ENCODE assay signal across 9 cellular contexts in genomic region chr12:65188179-65188709, GRCh38.
DNase-seq lines count a peak whose midpoint lies in the region; ATAC-seq, FAIRE-seq and TF ChIP-seq lines count a peak whose summit lies in the region.
"Had no signal": no experiment of that assay in that cellular context is flagged by ENCODE, and none has a peak within 500 bp of the region (broad histone marks: within the 10 kb centered on the region; RNA-seq: fewer than 3 reads in every experiment).

No MANE protein-coding gene starts in this region.

- H2AFZ ChIP-seq in Loucy (ENCODE audit: low read length), result no peak overlapping the region

- H3K27ac ChIP-seq in BLaER1, result peak overlapping the region; percentile 19; the same call in 1 of the 2 replicates

- no peak for DNase-seq in GM19239 (ENCODE audit: insufficient read length, low spot score)
- no peak for DNase-seq in D341Med (ENCODE audit: low spot score)
- no peak for DNase-seq in OCI-M2 (lab: John Stamatoyannopoulos, UW; ENCODE audit: unreplicated experiment)
- DNase-seq in NCI-H2029 treated with DMSO at 0.1 percent for 48 hours (lab: John Stamatoyannopoulos, UW), result no peak
- DNase-seq in stimulated activated CD8-positive, alpha-beta memory T cell treated with anti-CD3 and anti-CD28 coated beads, Interleukin-4, amount 100 ng/mL, for 48 hours, result no peak
- DNase-seq: BE2C had no signal

- H3K4me1 ChIP-seq in BLaER1 (peaks cover 48% of the 10 kb centered on the region), Loucy (ENCODE audit: insufficient read depth, low read length, poor library complexity, severe bottlenecking) (peaks cover 80% of the 10 kb centered on the region)
- H3K4me1 ChIP-seq: BE2C had no signal

- H3K9me3 ChIP-seq in BLaER1, result peaks cover 25% of the 10 kb centered on the region
- H3K9me3 ChIP-seq in Loucy (ENCODE audit: insufficient read depth, low read depth, low read length), result no peaks in the 10 kb centered on the region
- H3K9me3 ChIP-seq: BE2C had no signal

- no peaks in the 10 kb centered on the region for H3K27me3 ChIP-seq in BLaER1
- H3K27me3 ChIP-seq in Loucy (ENCODE audit: insufficient read depth, low read length, poor library complexity, severe bottlenecking), result no peaks in the 10 kb centered on the region
- H3K27me3 ChIP-seq: BE2C had no signal

- ATAC-seq in HG02759 (IDR thresholded peaks at IDR 0.05; ENCODE audit: unreplicated experiment), result peak; percentile 35

- H3K9ac ChIP-seq in BLaER1 (no peak overlapping the region), Loucy (ENCODE audit: low read depth, low read length, poor library complexity, severe bottlenecking) (no peak overlapping the region)

- no peaks in the 10 kb centered on the region for H3F3A ChIP-seq in Loucy (ENCODE audit: low read depth)

- H3K4me2 ChIP-seq in BLaER1, result peak overlapping the region; percentile 66
- H3K4me2 ChIP-seq in Loucy (ENCODE audit: low read depth, low read length, poor library complexity, severe bottlenecking), result peak overlapping the region; percentile 51

- peaks cover 46% of the 10 kb centered on the region for H3K36me3 ChIP-seq in BLaER1
- no peaks in the 10 kb centered on the region for H3K36me3 ChIP-seq in Loucy (ENCODE audit: insufficient read depth, low read length)
- H3K36me3 ChIP-seq: BE2C had no signal

- H4K20me1 ChIP-seq in BLaER1, result peaks cover 6% of the 10 kb centered on the region
- peaks cover 75% of the 10 kb centered on the region for H4K20me1 ChIP-seq in Loucy (ENCODE audit: insufficient read depth, low read length, poor library complexity, severe bottlenecking)

- H3K4me3 ChIP-seq in BLaER1 (no peak overlapping the region), Loucy (ENCODE audit: low read length, poor library complexity, severe bottlenecking) (no peak overlapping the region)

- FAIRE-seq in GM19239 (lab: Jason Lieb, UNC), result peak; percentile 93

- peaks cover 97% of the 10 kb centered on the region for H3K79me2 ChIP-seq in Loucy (ENCODE audit: insufficient read depth, low read length)

- TF ChIP-seq CTCF in Loucy (conservative IDR thresholded peaks at IDR 0.05; ENCODE audit: low read length), result no peak

- no peaks in the 10 kb centered on the region for H3K9me2 ChIP-seq in Loucy (replicated peaks; ENCODE audit: low read depth, low read length)
